32 cellular contexts compared by ENCODE assay signal in the genomic region with DNA sequence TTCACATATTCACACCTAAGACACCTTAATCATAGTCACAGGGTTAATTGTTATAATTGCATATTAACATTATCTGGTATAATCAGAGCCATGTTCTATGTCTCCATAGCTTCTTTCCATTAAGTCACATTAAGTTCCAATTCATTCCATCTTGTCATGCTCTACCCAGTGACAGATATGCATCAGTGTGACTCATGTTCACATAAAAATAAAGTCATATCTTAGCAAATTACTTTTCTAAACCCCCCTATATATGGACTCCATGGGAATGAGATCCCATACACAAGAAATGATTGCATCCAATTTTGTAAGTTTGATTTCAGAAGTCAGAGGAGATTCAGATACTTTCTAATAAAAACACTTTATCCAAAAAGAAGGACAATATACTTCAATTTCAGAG.
"Had no signal": no experiment of that assay in that cellular context is flagged by ENCODE, and none has a peak within 500 bp of the region (broad histone marks: within the 10 kb centered on the region; RNA-seq: fewer than 3 reads in every experiment).

No MANE protein-coding gene starts in this region.

- H3K9me2 ChIP-seq: SK-N-SH had no signal

- H3K4me1 Mint-ChIP-seq: activated B cell treated with CpG ODN at 0.5 μM for 24 hours; activated naive CD8-positive, alpha-beta T cell treated with anti-CD3 and anti-CD28 coated beads for 36 hours; activated T-helper 17 cell treated with anti-CD3 and anti-CD28 coated beads, Interleukin-2, amount 50 U/mL, for 72 hours had no signal

- H3K4me3 Mint-ChIP-seq: activated B cell treated with CpG ODN at 0.5 μM for 24 hours; activated CD8-positive, alpha-beta T cell treated with anti-CD3 and anti-CD28 coated beads for 36 hours; activated naive CD8-positive, alpha-beta T cell treated with anti-CD3 and anti-CD28 coated beads for 36 hours; activated T-cell treated with anti-CD3 and anti-CD28 coated beads, Interleukin-2, amount 50 U/mL, for 72 hours; activated T-helper 17 cell treated with anti-CD3 and anti-CD28 coated beads, Interleukin-2, amount 50 U/mL, for 72 hours; T-helper 1 cell treated with Interleukin-12 subunit alpha and Interleukin-12 subunit beta and Interleukin-4 antibody, amounts not matched to agents 30 μg/mL and 1 μg/mL, for 36 hours had no signal

- H3K27ac ChIP-seq: brain microvascular endothelial cell, KMS-11, SJSA1, VCaP had no signal

- H3K4me2 ChIP-seq: KMS-11, SK-N-SH had no signal

- H3K27me3 ChIP-seq: brain microvascular endothelial cell, SJSA1 had no signal

- H3K4me3 ChIP-seq: SJSA1 had no signal

- DNase-seq: activated B cell treated with CpG ODN at 0.5 μM for 24 hours; activated CD4-positive, alpha-beta T cell treated with anti-CD3 and anti-CD28 coated beads for 48 hours; activated CD4-positive, alpha-beta T cell treated with anti-CD3 and anti-CD28 coated beads, Interleukin-2, amount 50 U/mL, for 4 hours; activated CD4-positive, CD25-positive, alpha-beta regulatory T cell treated with anti-CD3 and anti-CD28 coated beads, Interleukin-2, amount 50 U/mL, for 72 hours; activated CD8-positive, alpha-beta T cell treated with anti-CD3 and anti-CD28 coated beads for 36 hours; activated effector memory CD4-positive, alpha-beta T cell treated with anti-CD3 and anti-CD28 coated beads, Interleukin-2, amount 50 U/mL, for 16 hours; activated naive CD4-positive, alpha-beta T cell; activated naive CD4-positive, alpha-beta T cell treated with anti-CD3 and anti-CD28 coated beads, Interleukin-2, amount 50 U/mL, for 16 hours; activated naive CD8-positive, alpha-beta T cell treated with anti-CD3 and anti-CD28 coated beads for 36 hours; activated T-cell treated with anti-CD3 and anti-CD28 coated beads, Interleukin-2, amount 50 U/mL, for 1 hour; activated T-cell treated with anti-CD3 and anti-CD28 coated beads, Interleukin-2, amount 50 U/mL, for 72 hours; amniotic stem cell; aorta; brain microvascular endothelial cell; central memory CD4-positive, alpha-beta T cell; NCI-H1105; NCI-H1417 treated with DMSO at 0.1 percent for 48 hours; NCI-H187 treated with DMSO at 0.1 percent for 48 hours; NCI-H2081 treated with DMSO at 0.1 percent for 48 hours; NCI-H226; NCI-H446 treated with DMSO at 0.1 percent for 48 hours; NCI-H524; NCI-H69; NCI-H82; SHP77; SK-N-SH; T-helper 9 cell had no signal

- H3K4me1 ChIP-seq: SJSA1 had no signal

- H3K27me3 Mint-ChIP-seq: activated CD8-positive, alpha-beta T cell treated with anti-CD3 and anti-CD28 coated beads for 36 hours; activated T-helper 17 cell treated with anti-CD3 and anti-CD28 coated beads, Interleukin-2, amount 50 U/mL, for 72 hours had no signal

- H3K27ac Mint-ChIP-seq: activated B cell treated with CpG ODN at 0.5 μM for 24 hours; activated CD8-positive, alpha-beta T cell treated with anti-CD3 and anti-CD28 coated beads for 36 hours; activated naive CD8-positive, alpha-beta T cell treated with anti-CD3 and anti-CD28 coated beads for 36 hours; activated T-cell treated with anti-CD3 and anti-CD28 coated beads, Interleukin-2, amount 50 U/mL, for 72 hours; activated T-helper 17 cell treated with anti-CD3 and anti-CD28 coated beads, Interleukin-2, amount 50 U/mL, for 72 hours; T-helper 1 cell treated with Interleukin-12 subunit alpha and Interleukin-12 subunit beta and Interleukin-4 antibody, amounts not matched to agents 30 μg/mL and 1 μg/mL, for 36 hours had no signal

- H3K36me3 ChIP-seq: brain microvascular endothelial cell, SJSA1 had no signal

- H3K9ac ChIP-seq: KMS-11, SK-N-SH had no signal
